ENCODE assay signal across 1 cellular context in the genomic region with DNA sequence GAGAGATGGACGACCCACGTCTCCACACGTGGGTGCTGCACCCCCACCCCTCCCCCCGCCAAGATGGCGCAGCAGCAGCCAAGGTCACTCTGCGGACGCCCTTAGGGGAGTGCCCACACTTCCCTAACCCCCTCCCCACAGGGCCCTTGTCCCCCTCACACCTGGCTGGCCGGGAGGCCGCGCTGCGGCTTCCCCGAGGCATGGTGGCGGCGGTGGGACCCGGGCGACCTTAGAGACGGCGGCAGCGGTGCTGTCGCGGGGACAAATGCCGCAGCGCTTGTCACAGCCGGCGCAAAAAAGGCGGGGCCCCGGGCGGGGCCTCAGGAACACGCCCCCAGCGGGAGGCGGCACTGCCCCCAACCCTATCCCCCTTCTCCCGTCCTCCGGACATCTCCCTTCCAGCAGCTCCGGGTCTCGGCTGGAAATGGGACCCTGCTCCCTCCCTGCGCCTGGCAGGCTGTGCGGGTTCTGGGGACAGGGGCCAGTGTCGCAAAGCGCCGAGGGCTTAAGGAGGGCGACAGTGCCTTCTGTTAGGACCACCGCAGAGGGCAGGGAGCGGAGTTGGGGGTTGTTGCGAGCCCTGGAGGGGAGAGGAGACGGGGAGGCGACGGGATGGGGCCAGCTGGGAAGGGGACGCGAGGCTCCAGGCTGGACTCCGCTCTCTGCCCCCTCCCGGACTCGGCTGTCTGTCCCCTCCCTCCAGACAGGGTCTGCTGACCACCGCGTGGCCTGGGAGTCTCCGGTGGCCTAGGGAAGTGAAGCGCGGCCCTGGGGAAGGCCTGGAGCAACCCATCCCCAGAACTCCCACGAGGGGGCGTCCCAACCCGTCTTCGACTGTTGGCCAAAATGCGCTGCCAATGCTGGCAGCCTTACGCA.
TF ChIP-seq lines count a peak whose summit lies in the region.

Gene CHCHD10 (minus strand): TSS at position 300 of the 876 bp plus-strand sequence. CDS start 98 bp downstream, at position 202.

TF ChIP-seq in K562, 482 proteins besides CTCF, POLR2A, EP300 and RAD21 (continued from another document and continues in another):
- TF ChIP-seq ZNF77 (CRISPR knock-in tag; IDR thresholded peaks at IDR 0.05) (no peak), ARID4B (CRISPR knock-in tag; IDR thresholded peaks at IDR 0.05) (peak; percentile 81; the same call in 1 of the 2 replicates), BHLHE40 (IDR thresholded peaks at IDR 0.05; ENCODE audit: low read length) (0 out of 2 replicates have a peak, but pooled peaks have one; percentile 15), ZSCAN29 (IDR thresholded peaks at IDR 0.05) (peak; percentile 77; the same call in 1 of the 2 replicates), C11orf30 (IDR thresholded peaks at IDR 0.05; ENCODE audit: low read depth) (0 out of 2 replicates have a peak, but pooled peaks have one; percentile 17), IFI16 (CRISPR knock-in tag; IDR thresholded peaks at IDR 0.05) (no peak), ZBTB40 (IDR thresholded peaks at IDR 0.05) (no peak), ZBTB40 (CRISPR knock-in tag; IDR thresholded peaks at IDR 0.05) (no peak), RFX5 (IDR thresholded peaks at IDR 0.05; ENCODE audit: low read depth, low read length) (no peak), NR4A1 (CRISPR knock-in tag; IDR thresholded peaks at IDR 0.05) (0 out of 2 replicates have a peak, but pooled peaks have one; percentile 24), NR4A1 (tag; IDR thresholded peaks at IDR 0.05) (peak; percentile 73; the same call in 1 of the 2 replicates), KAT2B (IDR thresholded peaks at IDR 0.05; ENCODE audit: low read depth, low read length) (no peak), NFYB (IDR thresholded peaks at IDR 0.05; ENCODE audit: extremely low read depth, insufficient read length) (no peak), SMARCB1 (IDR thresholded peaks at IDR 0.05; ENCODE audit: insufficient read length, low read depth) (no peak), USF1 (CRISPR knock-in tag; IDR thresholded peaks at IDR 0.05) (peak; percentile 45), DACH1 (IDR thresholded peaks at IDR 0.05; ENCODE audit: partially characterized antibody) (no peak), OTX1 (CRISPR knock-in tag; IDR thresholded peaks at IDR 0.05) (no peak), XRCC4 (IDR thresholded peaks at IDR 0.05; ENCODE audit: extremely low read depth, insufficient read depth, insufficient read length) (no peak)
- TF ChIP-seq, protein P1, sequence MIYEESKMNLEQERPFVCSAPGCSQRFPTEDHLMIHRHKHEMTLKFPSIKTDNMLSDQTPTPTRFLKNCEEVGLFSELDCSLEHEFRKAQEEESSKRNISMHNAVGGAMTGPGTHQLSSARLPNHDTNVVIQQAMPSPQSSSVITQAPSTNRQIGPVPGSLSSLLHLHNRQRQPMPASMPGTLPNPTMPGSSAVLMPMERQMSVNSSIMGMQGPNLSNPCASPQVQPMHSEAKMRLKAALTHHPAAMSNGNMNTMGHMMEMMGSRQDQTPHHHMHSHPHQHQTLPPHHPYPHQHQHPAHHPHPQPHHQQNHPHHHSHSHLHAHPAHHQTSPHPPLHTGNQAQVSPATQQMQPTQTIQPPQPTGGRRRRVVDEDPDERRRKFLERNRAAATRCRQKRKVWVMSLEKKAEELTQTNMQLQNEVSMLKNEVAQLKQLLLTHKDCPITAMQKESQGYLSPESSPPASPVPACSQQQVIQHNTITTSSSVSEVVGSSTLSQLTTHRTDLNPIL (CRISPR knock-in tag; IDR thresholded peaks at IDR 0.05): no peak
- TF ChIP-seq, protein P2, sequence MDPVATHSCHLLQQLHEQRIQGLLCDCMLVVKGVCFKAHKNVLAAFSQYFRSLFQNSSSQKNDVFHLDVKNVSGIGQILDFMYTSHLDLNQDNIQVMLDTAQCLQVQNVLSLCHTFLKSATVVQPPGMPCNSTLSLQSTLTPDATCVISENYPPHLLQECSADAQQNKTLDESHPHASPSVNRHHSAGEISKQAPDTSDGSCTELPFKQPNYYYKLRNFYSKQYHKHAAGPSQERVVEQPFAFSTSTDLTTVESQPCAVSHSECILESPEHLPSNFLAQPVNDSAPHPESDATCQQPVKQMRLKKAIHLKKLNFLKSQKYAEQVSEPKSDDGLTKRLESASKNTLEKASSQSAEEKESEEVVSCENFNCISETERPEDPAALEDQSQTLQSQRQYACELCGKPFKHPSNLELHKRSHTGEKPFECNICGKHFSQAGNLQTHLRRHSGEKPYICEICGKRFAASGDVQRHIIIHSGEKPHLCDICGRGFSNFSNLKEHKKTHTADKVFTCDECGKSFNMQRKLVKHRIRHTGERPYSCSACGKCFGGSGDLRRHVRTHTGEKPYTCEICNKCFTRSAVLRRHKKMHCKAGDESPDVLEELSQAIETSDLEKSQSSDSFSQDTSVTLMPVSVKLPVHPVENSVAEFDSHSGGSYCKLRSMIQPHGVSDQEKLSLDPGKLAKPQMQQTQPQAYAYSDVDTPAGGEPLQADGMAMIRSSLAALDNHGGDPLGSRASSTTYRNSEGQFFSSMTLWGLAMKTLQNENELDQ (CRISPR knock-in tag; IDR thresholded peaks at IDR 0.05; ENCODE audit: borderline replicate concordance): no peak
- TF ChIP-seq, protein P3, sequence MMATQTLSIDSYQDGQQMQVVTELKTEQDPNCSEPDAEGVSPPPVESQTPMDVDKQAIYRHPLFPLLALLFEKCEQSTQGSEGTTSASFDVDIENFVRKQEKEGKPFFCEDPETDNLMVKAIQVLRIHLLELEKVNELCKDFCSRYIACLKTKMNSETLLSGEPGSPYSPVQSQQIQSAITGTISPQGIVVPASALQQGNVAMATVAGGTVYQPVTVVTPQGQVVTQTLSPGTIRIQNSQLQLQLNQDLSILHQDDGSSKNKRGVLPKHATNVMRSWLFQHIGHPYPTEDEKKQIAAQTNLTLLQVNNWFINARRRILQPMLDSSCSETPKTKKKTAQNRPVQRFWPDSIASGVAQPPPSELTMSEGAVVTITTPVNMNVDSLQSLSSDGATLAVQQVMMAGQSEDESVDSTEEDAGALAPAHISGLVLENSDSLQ (IDR thresholded peaks at IDR 0.05): peak; percentile 36; the same call in 1 of the 2 replicates
- TF ChIP-seq, protein P4, sequence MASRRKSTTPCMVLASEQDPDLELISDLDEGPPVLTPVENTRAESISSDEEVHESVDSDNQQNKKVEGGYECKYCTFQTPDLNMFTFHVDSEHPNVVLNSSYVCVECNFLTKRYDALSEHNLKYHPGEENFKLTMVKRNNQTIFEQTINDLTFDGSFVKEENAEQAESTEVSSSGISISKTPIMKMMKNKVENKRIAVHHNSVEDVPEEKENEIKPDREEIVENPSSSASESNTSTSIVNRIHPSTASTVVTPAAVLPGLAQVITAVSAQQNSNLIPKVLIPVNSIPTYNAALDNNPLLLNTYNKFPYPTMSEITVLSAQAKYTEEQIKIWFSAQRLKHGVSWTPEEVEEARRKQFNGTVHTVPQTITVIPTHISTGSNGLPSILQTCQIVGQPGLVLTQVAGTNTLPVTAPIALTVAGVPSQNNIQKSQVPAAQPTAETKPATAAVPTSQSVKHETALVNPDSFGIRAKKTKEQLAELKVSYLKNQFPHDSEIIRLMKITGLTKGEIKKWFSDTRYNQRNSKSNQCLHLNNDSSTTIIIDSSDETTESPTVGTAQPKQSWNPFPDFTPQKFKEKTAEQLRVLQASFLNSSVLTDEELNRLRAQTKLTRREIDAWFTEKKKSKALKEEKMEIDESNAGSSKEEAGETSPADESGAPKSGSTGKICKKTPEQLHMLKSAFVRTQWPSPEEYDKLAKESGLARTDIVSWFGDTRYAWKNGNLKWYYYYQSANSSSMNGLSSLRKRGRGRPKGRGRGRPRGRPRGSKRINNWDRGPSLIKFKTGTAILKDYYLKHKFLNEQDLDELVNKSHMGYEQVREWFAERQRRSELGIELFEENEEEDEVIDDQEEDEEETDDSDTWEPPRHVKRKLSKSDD (conservative IDR thresholded peaks at IDR 0.05; ENCODE audit: low read length): no peak
- TF ChIP-seq, protein P5, sequence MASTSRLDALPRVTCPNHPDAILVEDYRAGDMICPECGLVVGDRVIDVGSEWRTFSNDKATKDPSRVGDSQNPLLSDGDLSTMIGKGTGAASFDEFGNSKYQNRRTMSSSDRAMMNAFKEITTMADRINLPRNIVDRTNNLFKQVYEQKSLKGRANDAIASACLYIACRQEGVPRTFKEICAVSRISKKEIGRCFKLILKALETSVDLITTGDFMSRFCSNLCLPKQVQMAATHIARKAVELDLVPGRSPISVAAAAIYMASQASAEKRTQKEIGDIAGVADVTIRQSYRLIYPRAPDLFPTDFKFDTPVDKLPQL (IDR thresholded peaks at IDR 0.05; ENCODE audit: extremely low read depth, insufficient read length): no peak
